ENCODE assay signal across 10 cellular contexts in genomic region chr5:157100140-157100679, GRCh38.
DNase-seq lines count a peak whose midpoint lies in the region; ATAC-seq lines count a peak whose summit lies in the region.
"Had no signal": no experiment of that assay in that cellular context is flagged by ENCODE, and none has a peak within 500 bp of the region (broad histone marks: within the 10 kb centered on the region; RNA-seq: fewer than 3 reads in every experiment).

No MANE protein-coding gene starts in this region.

- ATAC-seq in GM21723 (IDR thresholded peaks at IDR 0.05; ENCODE audit: unreplicated experiment) (peak; percentile 47), HG02840 (IDR thresholded peaks at IDR 0.05; ENCODE audit: low FRiP score, unreplicated experiment) (no peak), HG03139 (IDR thresholded peaks at IDR 0.05; ENCODE audit: unreplicated experiment) (no peak), GM19023 (IDR thresholded peaks at IDR 0.05; ENCODE audit: unreplicated experiment) (no peak)

- DNase-seq in AG08396 (ENCODE audit: low spot score): peak; percentile 30
- DNase-seq in SIG-M5 treated with dmso at 0.1 percent for 504 hours (lab: John Stamatoyannopoulos, UW; ENCODE audit: unreplicated experiment): peak; percentile 89
- peak; percentile 75 for DNase-seq in fibroblast of peridontal ligament (ENCODE audit: extremely low read depth)
- DNase-seq in cerebellar nuclear complex (lab: John Stamatoyannopoulos, UW): no peak
- DNase-seq: activated B cell treated with CpG ODN at 0.5 μM for 24 hours, hypothalamus had no signal

Comparison
In these comparisons a context has a peak if more than half of its experiments do, and no peak if none do; other contexts are left out.
1. DNase-seq: peak in AG08396 (single experiment), SIG-M5 treated with dmso at 0.1 percent for 504 hours (single experiment) and fibroblast of peridontal ligament (single experiment); none in cerebellar nuclear complex (0 of 2).